ENCODE assay signal across 8 cellular contexts in the genomic region with DNA sequence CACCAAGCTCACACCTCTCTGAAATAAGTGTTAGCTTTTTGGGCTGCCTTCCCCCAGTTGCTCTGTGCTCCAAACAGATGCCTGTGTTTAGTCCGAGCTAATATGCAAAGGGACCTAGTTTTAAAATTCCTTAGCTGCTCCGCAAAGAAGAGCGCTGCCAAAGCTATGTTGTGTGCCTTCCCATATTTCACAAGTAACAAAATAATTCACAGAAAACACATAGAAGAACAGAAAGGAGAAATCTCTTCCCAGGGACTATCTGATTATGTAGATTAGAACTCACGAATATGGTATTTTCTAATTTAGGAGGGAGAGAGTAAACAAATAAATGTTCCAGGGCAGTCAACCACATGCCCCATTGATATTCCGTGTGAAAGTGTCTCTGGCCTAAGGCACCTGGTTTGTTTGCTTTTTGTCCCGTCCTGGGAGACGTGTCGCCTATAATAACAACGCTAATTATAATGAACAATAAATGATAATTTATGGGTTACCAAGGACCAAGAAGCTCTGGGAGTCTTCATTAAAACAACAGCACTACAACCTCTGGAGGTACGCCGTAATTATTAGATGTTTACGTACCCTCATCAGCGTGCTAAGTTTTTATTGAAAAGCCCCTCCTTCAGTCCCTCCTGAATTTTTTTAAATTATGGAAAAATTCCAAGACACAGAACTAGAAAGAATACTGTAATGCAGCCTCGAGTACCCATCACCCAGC. TPM values are rescaled to one million over a fixed set of nuclear protein-coding genes. Genes with fewer than 3 reads are reported as not detected.
DNase-seq lines count a peak whose midpoint lies in the region; ATAC-seq, FAIRE-seq and TF ChIP-seq lines count a peak whose summit lies in the region.

No MANE protein-coding gene starts in this region.

- intact Hi-C loops in kidney (cut with DNase I) = no loop called here
- intact Hi-C loops in testis (cut with DNase I; ENCODE audit: low total_unique reads) = no loop called here

- H3K4me3 ChIP-seq in kidney (ENCODE audit: low read length in 2 of 2) (peak overlapping the region; percentile 68 to 93), testis (peak overlapping the region; percentile 87 to 96)

- H3K4me1 ChIP-seq in kidney (ENCODE audit: control insufficient read depth in 1 of 2, insufficient read depth in 1 of 2, low read depth in 1 of 2, low read length in 2 of 2) = peaks cover 2 to 4% of the 10 kb centered on the region in 2 donors
- peaks cover 6% of the 10 kb centered on the region for H3K4me1 ChIP-seq in testis

- H3K4me3 Mint-ChIP-seq in activated T-cell treated with anti-CD3 and anti-CD28 coated beads, Interleukin-2, amount 50 U/mL, for 4 hours = peak overlapping the region; percentile 98
- H3K4me3 Mint-ChIP-seq in activated CD8-positive, alpha-beta T cell treated with anti-CD3 and anti-CD28 coated beads, Interleukin-2, amount 10 ng/mL, durations not matched to agents 7 days and 5 days = peak overlapping the region; percentile 84

- H3K36me3 ChIP-seq in kidney (ENCODE audit: control insufficient read depth in 1 of 2, insufficient read depth in 2 of 2, low read length in 2 of 2) = peaks cover 0 to 2% of the 10 kb centered on the region in 2 donors
- H3K36me3 ChIP-seq in testis (ENCODE audit: low read depth, missing control alignments) = no peaks in the 10 kb centered on the region

- H3K27me3 ChIP-seq in testis = no peaks in the 10 kb centered on the region

- CTCF ChIA-PET in activated CD8-positive, alpha-beta T cell treated with anti-CD3 and anti-CD28 coated beads, Interleukin-2, amount 10 ng/mL, durations not matched to agents 7 days and 5 days (lab: Charles Lee) = interaction anchor here (0.9 to 8.2 kb wide), 10 partner anchors 9 to 103 kb away, joined by 3 to 59 read pairs (median 6); a partner anchor contains a TSS

- H3K27ac ChIP-seq in kidney (ENCODE audit: low read depth in 2 of 2, low read length in 2 of 2) (no peak overlapping the region), testis (peak overlapping the region in 1 of 2 donors; percentile 95)

- POLR2A ChIA-PET in activated CD8-positive, alpha-beta T cell treated with anti-CD3 and anti-CD28 coated beads, Interleukin-2, amount 10 ng/mL, durations not matched to agents 7 days and 5 days (lab: Charles Lee) = interaction anchor here (0.6 to 7.6 kb wide), 6 partner anchors 11 to 344 kb away, joined by 3 to 73 read pairs (median 3); a partner anchor contains a TSS

- TF ChIP-seq CTCF in kidney (IDR thresholded peaks at IDR 0.05; ENCODE audit: borderline replicate concordance, extremely low read depth, insufficient read depth) = no peak
- TF ChIP-seq CTCF in testis (IDR thresholded peaks at IDR 0.05) = no peak

- H3K9me3 Mint-ChIP-seq in activated T-cell treated with anti-CD3 and anti-CD28 coated beads, Interleukin-2, amount 50 U/mL, for 4 hours = no peaks in the 10 kb centered on the region
- H3K9me3 Mint-ChIP-seq in activated CD8-positive, alpha-beta T cell treated with anti-CD3 and anti-CD28 coated beads, Interleukin-2, amount 10 ng/mL, durations not matched to agents 7 days and 5 days (ENCODE audit: insufficient read depth) = no peaks in the 10 kb centered on the region

- WGBS in testis, 2 donors = 17 to 27% methylated on average over 14 of the region's 14 CpGs

- H3K27me3 Mint-ChIP-seq in activated T-cell treated with anti-CD3 and anti-CD28 coated beads, Interleukin-2, amount 50 U/mL, for 4 hours (ENCODE audit: low read depth) = no peaks in the 10 kb centered on the region
- no peaks in the 10 kb centered on the region for H3K27me3 Mint-ChIP-seq in activated CD8-positive, alpha-beta T cell treated with anti-CD3 and anti-CD28 coated beads, Interleukin-2, amount 10 ng/mL, durations not matched to agents 7 days and 5 days (ENCODE audit: low read depth)

- H3K9ac ChIP-seq in kidney (ENCODE audit: low read length in 2 of 2) = peak overlapping the region; percentile 20 to 65

- no peak for TF ChIP-seq POLR2A in testis (IDR thresholded peaks at IDR 0.05)

- no peak for FAIRE-seq in kidney (lab: Jason Lieb, UNC)

- H3K36me3 Mint-ChIP-seq in activated T-cell treated with anti-CD3 and anti-CD28 coated beads, Interleukin-2, amount 50 U/mL, for 4 hours (ENCODE audit: insufficient read depth) = peaks cover 3% of the 10 kb centered on the region
- H3K36me3 Mint-ChIP-seq in activated CD8-positive, alpha-beta T cell treated with anti-CD3 and anti-CD28 coated beads, Interleukin-2, amount 10 ng/mL, durations not matched to agents 7 days and 5 days (ENCODE audit: low read depth) = peaks cover 15% of the 10 kb centered on the region

- H3K27ac Mint-ChIP-seq in activated CD8-positive, alpha-beta T cell treated with anti-CD3 and anti-CD28 coated beads, Interleukin-2, amount 10 ng/mL, durations not matched to agents 7 days and 5 days = peak overlapping the region; percentile 93

- peaks cover 28% of the 10 kb centered on the region for H3K4me1 Mint-ChIP-seq in activated T-cell treated with anti-CD3 and anti-CD28 coated beads, Interleukin-2, amount 50 U/mL, for 4 hours (ENCODE audit: low read depth)
- H3K4me1 Mint-ChIP-seq in activated CD8-positive, alpha-beta T cell treated with anti-CD3 and anti-CD28 coated beads, Interleukin-2, amount 10 ng/mL, durations not matched to agents 7 days and 5 days (ENCODE audit: low read depth) = peaks cover 56% of the 10 kb centered on the region

- no peak for ATAC-seq in activated T-cell treated with anti-CD3 and anti-CD28 coated beads, Interleukin-2, amount 50 U/mL, for 4 hours
- no peak for ATAC-seq in activated CD8-positive, alpha-beta T cell treated with anti-CD3 and anti-CD28 coated beads, Interleukin-2, amount 10 ng/mL, durations not matched to agents 7 days and 5 days

- DNase-seq in activated T-cell treated with anti-CD3 and anti-CD28 coated beads, Interleukin-2, amount 50 U/mL, for 4 hours = no peak
- DNase-seq in activated T-cell treated with anti-CD3 and anti-CD28 coated beads, Interleukin-2, amount 50 U/mL, for 48 hours = no peak
- DNase-seq in activated CD8-positive, alpha-beta T cell treated with anti-CD3 and anti-CD28 coated beads, Interleukin-2, amount 10 ng/mL, durations not matched to agents 7 days and 5 days = no peak
- no peak for DNase-seq in kidney
- DNase-seq in testis = no peak
- no peak for DNase-seq in hepatic stellate cell (ENCODE audit: low spot score)
- no peak for DNase-seq in HuH-7 (ENCODE audit: low spot score)
- no peak for DNase-seq in activated effector memory CD4-positive, alpha-beta T cell treated with anti-CD3 and anti-CD28 coated beads, Interleukin-2, amount 50 U/mL, for 16 hours

- H3K9me3 ChIP-seq in kidney (ENCODE audit: control insufficient read depth in 1 of 2, low read length in 2 of 2) (no peaks in the 10 kb centered on the region), testis (no peaks in the 10 kb centered on the region)

RNA-seq across cellular contexts. Expression of a gene that starts 1.2 kb away (rescaled TPM):
- 1 to 10 TPM in 2 of 3 donors, under 1 TPM in 1; 0.30 to 1.0 (median 1.0) TPM for total RNA-seq in activated T-cell treated with anti-CD3 and anti-CD28 coated beads, Interleukin-2, amount 50 U/mL, for 4 hours
- total RNA-seq in activated CD8-positive, alpha-beta T cell treated with anti-CD3 and anti-CD28 coated beads, Interleukin-2, amount 10 ng/mL, durations not matched to agents 7 days and 5 days = 10 to 100 TPM; 26.9 TPM
- total RNA-seq in kidney = 75.8 TPM
- polyA plus RNA-seq in kidney (ENCODE audit: insufficient read depth, low read depth, low replicate concordance) = 26.4 TPM
- 10 to 100 TPM; 14.4 to 19.5 TPM for total RNA-seq in testis
- 20.8 TPM for polyA plus RNA-seq in testis (ENCODE audit: insufficient read depth, low read depth, low replicate concordance)

Comparison
In these comparisons a context has a peak if more than half of its experiments do, and no peak if none do; other contexts are left out.
1. RNA of a gene that starts 1.2 kb away (total RNA-seq): 75.8 TPM in kidney (single experiment), 26.9 TPM in activated CD8-positive, alpha-beta T cell treated with anti-CD3 and anti-CD28 coated beads, Interleukin-2, amount 10 ng/mL, durations not matched to agents 7 days and 5 days and 14.4 to 19.5 TPM in testis; 0.30 to 1.0 TPM in activated T-cell treated with anti-CD3 and anti-CD28 coated beads, Interleukin-2, amount 50 U/mL, for 4 hours; every median in the first group is over 4 times any median in the second.